ENCODE assay signal across 8 cellular contexts in the genomic region with DNA sequence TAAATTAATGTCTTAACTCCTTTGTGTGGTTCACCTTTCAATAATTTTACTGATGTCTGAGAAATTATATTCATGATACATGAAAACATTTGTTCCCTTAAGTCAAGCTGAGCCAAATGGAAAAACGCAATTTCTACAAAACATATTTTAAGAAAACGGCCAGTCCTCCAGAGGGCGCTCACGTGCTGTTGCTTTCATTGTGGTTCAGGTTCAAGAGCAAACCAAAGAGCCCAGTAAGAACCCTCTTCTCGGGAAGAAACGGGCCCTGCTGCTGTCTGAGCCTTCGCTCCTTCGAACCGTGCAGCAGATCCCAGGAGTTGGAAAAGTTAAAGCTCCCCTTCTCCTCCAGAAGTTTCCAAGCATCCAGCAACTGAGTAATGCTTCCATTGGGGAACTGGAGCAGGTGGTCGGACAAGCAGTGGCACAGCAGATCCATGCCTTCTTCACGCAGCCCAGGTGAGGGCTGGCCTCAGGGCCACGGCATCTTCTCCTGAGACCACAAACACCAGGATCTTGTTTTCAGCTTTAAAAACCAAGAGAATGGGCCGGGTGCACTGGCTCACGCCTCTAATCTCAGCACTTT. TPM values are rescaled to one million over a fixed set of nuclear protein-coding genes. Genes with fewer than 3 reads are reported as not detected.
DNase-seq lines count a peak whose midpoint lies in the region; ATAC-seq, FAIRE-seq and TF ChIP-seq lines count a peak whose summit lies in the region.

No MANE protein-coding gene starts in this region.

- POLR2A ChIA-PET in AG04450 (lab: Yijun Ruan, JAX), result no interaction called here

- H3K27me3 ChIP-seq in AG04450 (ENCODE audit: control insufficient read depth, insufficient read depth, low read length), result no peaks in the 10 kb centered on the region
- H3K27me3 ChIP-seq in lower lobe of right lung (ENCODE audit: low read depth), result no peaks in the 10 kb centered on the region

- H3K27ac ChIP-seq in AG04450 (ENCODE audit: low read depth, low read length) (no peak overlapping the region), lower lobe of right lung (no peak overlapping the region)

- CTCF ChIA-PET in AG04450 (lab: Charles Lee), result interaction anchor here (0.6 to 3.5 kb wide), 41 partner anchors 9 to 782 kb away, joined by 3 to 47 read pairs (median 4); a partner anchor contains a TSS

- no peaks in the 10 kb centered on the region for H3K27me3 Mint-ChIP-seq in activated T-helper 17 cell treated with anti-CD3 and anti-CD28 coated beads, Interleukin-2, amount 50 U/mL, for 72 hours

- no peaks in the 10 kb centered on the region; the same call in 1 of the 2 replicates for H3K9me3 ChIP-seq in AG04450 (ENCODE audit: control insufficient read depth, insufficient read depth, low read length)
- H3K9me3 ChIP-seq in lower lobe of right lung, result no peaks in the 10 kb centered on the region

- peak; percentile 90 for TF ChIP-seq CTCF in AG04450 (IDR thresholded peaks at IDR 0.05; ENCODE audit: low read depth, low read length)
- peak; percentile 70 for TF ChIP-seq CTCF in lower lobe of right lung (IDR thresholded peaks at IDR 0.05)

- H3K4me3 Mint-ChIP-seq in activated T-helper 17 cell treated with anti-CD3 and anti-CD28 coated beads, Interleukin-2, amount 50 U/mL, for 72 hours, result no peak overlapping the region

- intact Hi-C loops in lower lobe of right lung (cut with DNase I), result no loop called here

- no peak overlapping the region for H3K27ac Mint-ChIP-seq in activated T-helper 17 cell treated with anti-CD3 and anti-CD28 coated beads, Interleukin-2, amount 50 U/mL, for 72 hours

- H3K9me3 Mint-ChIP-seq in activated T-helper 17 cell treated with anti-CD3 and anti-CD28 coated beads, Interleukin-2, amount 50 U/mL, for 72 hours, result no peaks in the 10 kb centered on the region

- no peak overlapping the region for H3K4me3 ChIP-seq in AG04450 (ENCODE audit: low read depth, low read length)
- H3K4me3 ChIP-seq in lower lobe of right lung, result no peak overlapping the region

- H3K4me1 Mint-ChIP-seq in activated T-helper 17 cell treated with anti-CD3 and anti-CD28 coated beads, Interleukin-2, amount 50 U/mL, for 72 hours, result no peaks in the 10 kb centered on the region

- peaks cover 3% of the 10 kb centered on the region for H3K36me3 ChIP-seq in lower lobe of right lung

- H3K4me1 ChIP-seq in lower lobe of right lung, result peaks cover 9% of the 10 kb centered on the region

- H3K36me3 Mint-ChIP-seq in activated T-helper 17 cell treated with anti-CD3 and anti-CD28 coated beads, Interleukin-2, amount 50 U/mL, for 72 hours (ENCODE audit: low read depth), result peaks cover 26% of the 10 kb centered on the region

- DNase-seq in AG04450 (ENCODE audit: low read depth, low spot score) (no peak), GM19239 (ENCODE audit: insufficient read length, low spot score) (peak; percentile 33), NCI-H345 treated with DMSO at 0.1 percent for 48 hours (lab: John Stamatoyannopoulos, UW; ENCODE audit: unreplicated experiment) (peak; percentile 73), dedifferentiated amniotic fluid mesenchymal stem cell (ENCODE audit: extremely low spot score) (peak; percentile 61), lower lobe of right lung (peak; percentile 81)
- peak; percentile 52 to 68 for DNase-seq in activated CD4-positive, alpha-beta T cell treated with anti-CD3 and anti-CD28 coated beads for 4 hours
- peak; percentile 58 for DNase-seq in stimulated activated CD8-positive, alpha-beta memory T cell treated with anti-CD3 and anti-CD28 coated beads, Interleukin-15, amount 100 ng/mL, for 1 hour (ENCODE audit: low read depth)

- no peak for FAIRE-seq in GM19239 (lab: Jason Lieb, UNC)

- ATAC-seq in lower lobe of right lung, result no peak
- no peak for ATAC-seq in activated T-helper 17 cell treated with anti-CD3 and anti-CD28 coated beads, Interleukin-2, amount 50 U/mL, for 72 hours (replicated peaks)

RNA-seq across cellular contexts. Expression of a gene that starts 4.3 kb away (rescaled TPM):
- 1.6 and 1.8 TPM in 2 replicates for polyA plus RNA-seq in AG04450 (2011; rRNA removed)
- polyA minus RNA-seq in AG04450 (2011; rRNA and poly(A)+ RNA removed), result 1.00 and 2.3 TPM in 2 replicates
- 2.9 TPM for total RNA-seq in lower lobe of right lung
- 1 to 10 TPM; 8.2 to 9.6 TPM for total RNA-seq in activated T-helper 17 cell treated with anti-CD3 and anti-CD28 coated beads, Interleukin-2, amount 50 U/mL, for 72 hours

RNA-seq across cellular contexts. Expression of a gene that starts 4.6 kb away (rescaled TPM):
- 12.3 and 13.9 TPM in 2 replicates for polyA plus RNA-seq in AG04450 (2011; rRNA removed)
- 24.3 and 27.2 TPM in 2 replicates for polyA minus RNA-seq in AG04450 (2011; rRNA and poly(A)+ RNA removed)
- 19.8 TPM for total RNA-seq in lower lobe of right lung
- 10 to 100 TPM; 16.6 to 21.4 TPM for total RNA-seq in activated T-helper 17 cell treated with anti-CD3 and anti-CD28 coated beads, Interleukin-2, amount 50 U/mL, for 72 hours
